8 cellular contexts compared by ENCODE assay signal in genomic region chr1:36224537-36225297, GRCh38. TPM values are rescaled to one million over a fixed set of nuclear protein-coding genes. Genes with fewer than 3 reads are reported as not detected.
DNase-seq lines count a peak whose midpoint lies in the region; ATAC-seq and TF ChIP-seq lines count a peak whose summit lies in the region.

No MANE protein-coding gene starts in this region.

- H3K4me3 Mint-ChIP-seq in activated CD4-positive, alpha-beta memory T cell treated with anti-CD3 and anti-CD28 coated beads for 36 hours: peak overlapping the region; percentile 99
- peak overlapping the region; percentile 94 for H3K4me3 Mint-ChIP-seq in neural crest cell

- H3K36me3 Mint-ChIP-seq in activated CD4-positive, alpha-beta memory T cell treated with anti-CD3 and anti-CD28 coated beads for 36 hours: peaks cover 23% of the 10 kb centered on the region
- H3K36me3 Mint-ChIP-seq in neural crest cell (ENCODE audit: low read depth): peaks cover 7% of the 10 kb centered on the region

- CTCF ChIA-PET in activated CD4-positive, alpha-beta memory T cell treated with anti-CD3 and anti-CD28 coated beads for 36 hours (lab: Charles Lee): interaction anchor here (0.8 to 3.0 kb wide), 12 partner anchors 18 to 343 kb away, joined by 3 to 37 read pairs (median 5); partner anchors contain the start of genes AGO1, MAP7D1 and TRAPPC3

- peak overlapping the region; percentile 100 for H3K27ac Mint-ChIP-seq in activated CD4-positive, alpha-beta memory T cell treated with anti-CD3 and anti-CD28 coated beads for 36 hours
- peak overlapping the region; percentile 94 for H3K27ac Mint-ChIP-seq in neural crest cell (ENCODE audit: unreplicated experiment)

- H3K4me1 Mint-ChIP-seq in activated CD4-positive, alpha-beta memory T cell treated with anti-CD3 and anti-CD28 coated beads for 36 hours (ENCODE audit: low read depth): peaks cover 30% of the 10 kb centered on the region
- peaks cover 33% of the 10 kb centered on the region for H3K4me1 Mint-ChIP-seq in neural crest cell

- POLR2A ChIA-PET in activated CD4-positive, alpha-beta memory T cell treated with anti-CD3 and anti-CD28 coated beads for 36 hours (lab: Charles Lee): interaction anchor here (0.7 to 3.7 kb wide), 14 partner anchors 10 to 239 kb away, joined by 3 to 35 read pairs (median 4); partner anchors contain the start of genes MAP7D1 and TRAPPC3

- TF ChIP-seq CTCF in neural crest cell (conservative IDR thresholded peaks at IDR 0.05): peak; percentile 65

- no peaks in the 10 kb centered on the region for H3K9me3 Mint-ChIP-seq in activated CD4-positive, alpha-beta memory T cell treated with anti-CD3 and anti-CD28 coated beads for 36 hours
- no peaks in the 10 kb centered on the region for H3K9me3 Mint-ChIP-seq in neural crest cell

- DNase-seq in DMS153 (lab: John Stamatoyannopoulos, UW) (peak; percentile 78), NCI-H345 (lab: John Stamatoyannopoulos, UW) (peak; percentile 84), fibroblast of peridontal ligament (ENCODE audit: extremely low read depth) (peak; percentile 83), neural crest cell (ENCODE audit: low read depth, low spot score) (peak; percentile 67), hippocampal formation (lab: John Stamatoyannopoulos, UW) (no peak)
- DNase-seq in activated CD4-positive, alpha-beta memory T cell treated with anti-CD3 and anti-CD28 coated beads for 36 hours: no peak

- ATAC-seq in GM19438 (IDR thresholded peaks at IDR 0.05; ENCODE audit: low read depth, unreplicated experiment) (peak; percentile 55), HG03442 (IDR thresholded peaks at IDR 0.05; ENCODE audit: unreplicated experiment) (peak; percentile 44)

- H3K27me3 Mint-ChIP-seq in activated CD4-positive, alpha-beta memory T cell treated with anti-CD3 and anti-CD28 coated beads for 36 hours: no peaks in the 10 kb centered on the region
- H3K27me3 Mint-ChIP-seq in neural crest cell (ENCODE audit: low read depth): no peaks in the 10 kb centered on the region

- intact Hi-C loops in activated CD4-positive, alpha-beta memory T cell treated with anti-CD3 and anti-CD28 coated beads for 36 hours (cut with micrococcal nuclease): loop anchor here (1.0 to 5.0 kb wide), 8 partner anchors 37 to 1253 kb away; partner anchors contain the start of genes AGO3, OSCP1 and TRAPPC3

RNA-seq across cellular contexts. Expression of gene THRAP3, which starts 0.5 kb away (rescaled TPM):
- 100 to 1,000 TPM; 135 to 138 TPM for total RNA-seq in activated CD4-positive, alpha-beta memory T cell treated with anti-CD3 and anti-CD28 coated beads for 36 hours
- total RNA-seq in neural crest cell: 167 and 170 TPM in 2 replicates

Comparison
In these comparisons a context has a peak if more than half of its experiments do, and no peak if none do; other contexts are left out.
1. DNase-seq: peak in DMS153 (single experiment), NCI-H345 (single experiment), fibroblast of peridontal ligament (single experiment) and neural crest cell (single experiment); none in activated CD4-positive, alpha-beta memory T cell treated with anti-CD3 and anti-CD28 coated beads for 36 hours (single experiment) and hippocampal formation (0 of 2).